Comparison of ENCODE assay signal across 9 cellular contexts in genomic region chr14:86035882-86036281, GRCh38.
DNase-seq lines count a peak whose midpoint lies in the region; ATAC-seq, FAIRE-seq and TF ChIP-seq lines count a peak whose summit lies in the region.
"Had no signal": no experiment of that assay in that cellular context is flagged by ENCODE, and none has a peak within 500 bp of the region (broad histone marks: within the 10 kb centered on the region; RNA-seq: fewer than 3 reads in every experiment).

No MANE protein-coding gene starts in this region.

- ATAC-seq in GM18867 (IDR thresholded peaks at IDR 0.05; ENCODE audit: unreplicated experiment), result peak; percentile 85
- peak; percentile 70 for ATAC-seq in HG03280 (IDR thresholded peaks at IDR 0.05; ENCODE audit: unreplicated experiment)
- ATAC-seq in K562, result no peak

- no peak for FAIRE-seq in K562 (lab: Jason Lieb, UNC)

- H3K9ac ChIP-seq in K562 (ENCODE audit: insufficient read depth in 1 of 2, low read depth in 2 of 2, low read length in 2 of 2), result no peak overlapping the region

- TF ChIP-seq POLR2A in K562 (conservative IDR thresholded peaks at IDR 0.05) (no peak), esophagus muscularis mucosa (IDR thresholded peaks at IDR 0.05; ENCODE audit: low read depth) (no peak)

- no peaks in the 10 kb centered on the region for H3K9me1 ChIP-seq in K562 (ENCODE audit: control insufficient read depth, insufficient read depth, low read length)

- no peaks in the 10 kb centered on the region for H4K20me1 ChIP-seq in K562 (replicated peaks; ENCODE audit: control insufficient read depth, insufficient read depth, low read length)

- H3K27ac ChIP-seq in K562 (ENCODE audit: extremely low read depth, low read depth, low read length) (no peak overlapping the region), esophagus muscularis mucosa (replicated peaks in 1 of 4) (no peak overlapping the region), caudate nucleus (ENCODE audit: low read depth, low read length) (no peak overlapping the region)
- H3K27ac ChIP-seq: skin epidermis had no signal

- H3K4me3 ChIP-seq in K562 (no peak overlapping the region), esophagus muscularis mucosa (no peak overlapping the region)
- H3K4me3 ChIP-seq: skin epidermis had no signal

- no peak for TF ChIP-seq CTCF in K562 (IDR thresholded peaks at IDR 0.05 in 2 of 3, conservative IDR thresholded peaks at IDR 0.05 in 1 of 3; ENCODE audit: insufficient read depth in 2 of 3, low read depth in 1 of 3, low read length in 3 of 3)
- TF ChIP-seq CTCF in esophagus muscularis mucosa (IDR thresholded peaks at IDR 0.05), result peak in 1 of 3 experiments; percentile 6

- H3K79me2 ChIP-seq in K562 (ENCODE audit: control insufficient read depth, insufficient read depth, low read length), result no peaks in the 10 kb centered on the region

- intact Hi-C loops in K562 (cut with micrococcal nuclease) (no loop called here), esophagus muscularis mucosa (cut with DNase I) (no loop called here)

- no peaks in the 10 kb centered on the region for H3K36me3 ChIP-seq in K562 (ENCODE audit: control insufficient read depth, insufficient read depth, low read length)
- no peaks in the 10 kb centered on the region for H3K36me3 ChIP-seq in esophagus muscularis mucosa

- CTCF ChIA-PET in K562 (lab: Yijun Ruan, JAX; ENCODE audit: low intra/inter-chr PET ratio), result no interaction called here

- DNase-seq in 8988T (peak; percentile 9), K562 (ENCODE audit: extremely low read depth in 1 of 4, low spot score in 3 of 4) (peak in 3 of 4 experiments; percentile 4 to 28 (median 16)), NCI-H510A (lab: John Stamatoyannopoulos, UW) (no peak), GOT3 (lab: John Stamatoyannopoulos, UW) (no peak), esophagus muscularis mucosa (ENCODE audit: extremely low spot score) (no peak), caudate nucleus (lab: John Stamatoyannopoulos, UW) (no peak)

- no peaks in the 10 kb centered on the region for H3K9me3 ChIP-seq in K562 (replicated peaks; ENCODE audit: control insufficient read depth, insufficient read depth, low read depth, low read length)
- H3K9me3 ChIP-seq in esophagus muscularis mucosa, result no peaks in the 10 kb centered on the region

- TF ChIP-seq EP300 in K562 (IDR thresholded peaks at IDR 0.05; ENCODE audit: low read length) (no peak), esophagus muscularis mucosa (IDR thresholded peaks at IDR 0.05) (no peak)

- no peaks in the 10 kb centered on the region for H3K4me1 ChIP-seq in K562 (replicated peaks in 1 of 2; ENCODE audit: control insufficient read depth in 2 of 2, insufficient read depth in 2 of 2, low read length in 2 of 2)
- H3K4me1 ChIP-seq in esophagus muscularis mucosa, result no peaks in the 10 kb centered on the region

- 0% methylated on average over 2 of the region's 2 CpGs for WGBS in K562 (ENCODE audit: insufficient coverage, low coverage, missing lambda C conversion rate)
- WGBS in esophagus muscularis mucosa, result 46% methylated on average over 2 of the region's 2 CpGs

- POLR2A ChIA-PET in K562 (lab: Yijun Ruan, JAX), result no interaction called here

- no peak for TF ChIP-seq RAD21 in K562 (CRISPR knock-in tag; conservative IDR thresholded peaks at IDR 0.05 in 1 of 2, IDR thresholded peaks at IDR 0.05 in 1 of 2)

- in situ Hi-C loops in K562 (cut with MboI), result no loop called here

- no peak overlapping the region for H2AFZ ChIP-seq in K562 (ENCODE audit: low read depth, low read length)

- BruUV-seq in K562 (replicated peaks; lab: Mats Ljungman, UMichigan), result no TSS peak

- no peaks in the 10 kb centered on the region for H3K27me3 ChIP-seq in K562 (ENCODE audit: control insufficient read depth in 2 of 2, insufficient read depth in 2 of 2, low read length in 2 of 2)
- no peaks in the 10 kb centered on the region for H3K27me3 ChIP-seq in esophagus muscularis mucosa

- no peak overlapping the region for H3K4me2 ChIP-seq in K562 (ENCODE audit: insufficient read depth, low read length)

TF ChIP-seq in K562, 482 proteins besides CTCF, POLR2A, EP300 and RAD21:
- TF ChIP-seq BRCA1 (IDR thresholded peaks at IDR 0.05), result no peak
- no peak for TF ChIP-seq BRCA1 (CRISPR knock-in tag; IDR thresholded peaks at IDR 0.05)

Comparison
In these comparisons a context has a peak if more than half of its experiments do, and no peak if none do; other contexts are left out.
1. DNase-seq: peak in 8988T (single experiment) and K562 (3 of 4); none in NCI-H510A (single experiment), GOT3 (single experiment), esophagus muscularis mucosa (single experiment) and caudate nucleus (0 of 61).